Comparison of ENCODE assay signal across 16 cellular contexts in genomic region chr10:116775488-116776400, GRCh38.
"Had no signal": no experiment of that assay in that cellular context is flagged by ENCODE, and none has a peak within 500 bp of the region (broad histone marks: within the 10 kb centered on the region; RNA-seq: fewer than 3 reads in every experiment).

No MANE protein-coding gene starts in this region.

- H3K36me3 ChIP-seq: colonic mucosa, heart left ventricle, neural progenitor cell, pancreas, thoracic aorta had no signal

- H3K27me3 ChIP-seq: colonic mucosa, heart left ventricle, neural progenitor cell, pancreas had no signal

- H3K4me1 ChIP-seq: neural progenitor cell, pancreas had no signal

- H3K9me3 ChIP-seq: colonic mucosa, heart left ventricle, pancreas, thoracic aorta had no signal

- DNase-seq: effector CD4-positive, alpha-beta T cell; endodermal cell; foreskin melanocyte; heart left ventricle; hippocampal formation; natural killer cell; occipital lobe; right cardiac atrium; stimulated activated CD4-positive, alpha-beta T cell treated with anti-CD3 and anti-CD28 coated beads, Interleukin-4, amount 100 ng/mL, for 1 hour; stimulated activated naive CD8-positive, alpha-beta T cell treated with anti-CD3 and anti-CD28 coated beads, Interleukin-15, amount 100 ng/mL, for 72 hours; trophoblast cell had no signal

- H3K4me3 ChIP-seq: colonic mucosa, heart left ventricle, neural progenitor cell, pancreas, thoracic aorta had no signal

- H3K27ac ChIP-seq: colonic mucosa, heart left ventricle, neural progenitor cell, pancreas, thoracic aorta had no signal

- ATAC-seq: heart left ventricle; left lobe of liver; natural killer cell; right cardiac atrium; stimulated activated naive CD8-positive, alpha-beta T cell treated with anti-CD3 and anti-CD28 coated beads, Interleukin-15, amount 100 ng/mL, for 72 hours had no signal
